ENCODE assay signal across 17 cellular contexts in genomic region chr9:16318516-16319060, GRCh38.
"Had no signal": no experiment of that assay in that cellular context is flagged by ENCODE, and none has a peak within 500 bp of the region (broad histone marks: within the 10 kb centered on the region; RNA-seq: fewer than 3 reads in every experiment).

No MANE protein-coding gene starts in this region.

- H3K4me1 ChIP-seq: breast epithelium, prostate gland, spleen had no signal

- H3K9me3 ChIP-seq: ascending aorta, breast epithelium, prostate gland, right lobe of liver, suprapubic skin had no signal

- DNase-seq: activated CD4-positive, alpha-beta T cell treated with anti-CD3 and anti-CD28 coated beads, Interleukin-2, amount 50 U/mL, for 1 hour; activated CD8-positive, alpha-beta memory T cell treated with anti-CD3 and anti-CD28 coated beads for 24 hours; activated naive CD4-positive, alpha-beta T cell treated with anti-CD3 and anti-CD28 coated beads for 36 hours; cerebellar nuclear complex; dermis blood vessel endothelial cell; foreskin melanocyte; mammary epithelial cell; naive thymus-derived CD8-positive, alpha-beta T cell; right lobe of liver; spleen; T-helper 1 cell; T1000 had no signal

- H3K36me3 ChIP-seq: ascending aorta, breast epithelium, prostate gland, right lobe of liver, spleen, suprapubic skin had no signal

- H3K27me3 ChIP-seq: ascending aorta, breast epithelium, right lobe of liver, spleen, suprapubic skin had no signal

- H3K27ac ChIP-seq: ascending aorta, breast epithelium, epithelial cell of prostate, prostate gland, right lobe of liver, spleen, suprapubic skin had no signal

- H3K4me3 ChIP-seq: ascending aorta, breast epithelium, prostate gland, right lobe of liver, spleen, suprapubic skin had no signal
